18 cellular contexts compared by ENCODE assay signal in the genomic region with DNA sequence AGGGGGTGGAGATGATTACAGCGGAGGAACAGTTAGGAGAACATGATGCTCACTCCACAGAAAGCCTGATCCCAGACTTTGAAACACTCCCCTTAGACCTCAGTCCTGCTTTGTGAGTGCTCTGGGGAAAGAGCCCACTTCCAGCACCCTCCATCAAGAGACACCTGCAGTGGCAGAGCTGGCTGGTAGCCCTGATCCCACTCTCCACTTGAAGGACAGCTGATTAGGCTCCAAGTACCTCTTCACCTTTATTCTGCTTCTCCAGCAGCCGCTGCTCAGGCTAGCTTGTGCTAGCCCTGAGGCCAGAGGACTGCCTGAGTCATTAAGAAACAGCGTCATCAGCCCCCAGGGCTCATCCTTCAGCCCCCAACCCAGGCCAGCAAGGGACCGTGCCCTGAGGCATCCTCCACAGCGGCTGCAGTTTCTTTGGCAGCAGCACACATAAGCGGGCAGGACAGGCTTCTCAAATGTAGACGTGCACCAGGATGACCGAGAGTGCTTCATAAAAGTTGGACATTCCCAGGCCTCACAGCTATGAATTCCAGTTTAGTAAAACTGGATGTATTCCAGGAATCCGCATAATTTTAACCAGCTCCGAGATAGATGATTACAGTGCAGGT.
"Had no signal": no experiment of that assay in that cellular context is flagged by ENCODE, and none has a peak within 500 bp of the region (broad histone marks: within the 10 kb centered on the region; RNA-seq: fewer than 3 reads in every experiment).

No MANE protein-coding gene starts in this region.

- H3K4me1 ChIP-seq: left lung, pancreas, upper lobe of right lung had no signal

- H3K36me3 ChIP-seq: left lung, pancreas, upper lobe of right lung had no signal

- DNase-seq: activated CD4-positive, alpha-beta T cell treated with anti-CD3 and anti-CD28 coated beads for 48 hours; activated CD8-positive, alpha-beta memory T cell treated with anti-CD3 and anti-CD28 coated beads, Interleukin-2, amount 50 U/mL, for 4 hours; activated CD8-positive, alpha-beta T cell treated with anti-CD3 and anti-CD28 coated beads for 36 hours; activated effector memory CD4-positive, alpha-beta T cell treated with anti-CD3 and anti-CD28 coated beads, Interleukin-2, amount 50 U/mL, for 16 hours; activated T-cell treated with anti-CD3 and anti-CD28 coated beads, Interleukin-2, amount 50 U/mL, for 48 hours; kidney; left lung; mammary epithelial cell; mucosa of descending colon; naive thymus-derived CD4-positive, alpha-beta T cell; pancreas; stimulated activated CD4-positive, alpha-beta T cell treated with anti-CD3 and anti-CD28 coated beads, Interleukin-1b, Interleukin-23, amount 100 ng/mL, for 48 hours; stimulated activated naive CD8-positive, alpha-beta T cell treated with anti-CD3 and anti-CD28 coated beads, Interleukin-15, amount 100 ng/mL, for 72 hours; upper lobe of right lung had no signal

- H3K36me3 Mint-ChIP-seq: activated naive CD4-positive, alpha-beta T cell treated with anti-CD3 and anti-CD28 coated beads, Interleukin-2, amount 50 U/mL, for 72 hours; naive thymus-derived CD4-positive, alpha-beta T cell had no signal

- H3K4me3 Mint-ChIP-seq: activated CD8-positive, alpha-beta T cell treated with anti-CD3 and anti-CD28 coated beads for 36 hours; naive thymus-derived CD4-positive, alpha-beta T cell; stimulated activated naive CD8-positive, alpha-beta T cell treated with anti-CD3 and anti-CD28 coated beads, Interleukin-15, amount 100 ng/mL, for 72 hours; WTC11 had no signal

- H3K27ac ChIP-seq: hepatocyte, left lung, pancreas, upper lobe of right lung had no signal

- H3K4me3 ChIP-seq: hepatocyte, left lung, mucosa of descending colon, pancreas, upper lobe of right lung had no signal

- ATAC-seq: activated CD8-positive, alpha-beta T cell treated with anti-CD3 and anti-CD28 coated beads for 36 hours; activated naive CD4-positive, alpha-beta T cell treated with anti-CD3 and anti-CD28 coated beads, Interleukin-2, amount 50 U/mL, for 72 hours; esophagus mucosa; left lung; mucosa of descending colon; naive thymus-derived CD4-positive, alpha-beta T cell; pancreas; stimulated activated naive CD8-positive, alpha-beta T cell treated with anti-CD3 and anti-CD28 coated beads, Interleukin-15, amount 100 ng/mL, for 72 hours; upper lobe of right lung; WTC11 had no signal

- H3K27me3 ChIP-seq: hepatocyte, pancreas had no signal

- H3K27ac Mint-ChIP-seq: activated CD8-positive, alpha-beta T cell treated with anti-CD3 and anti-CD28 coated beads for 36 hours; activated naive CD4-positive, alpha-beta T cell treated with anti-CD3 and anti-CD28 coated beads, Interleukin-2, amount 50 U/mL, for 72 hours; naive thymus-derived CD4-positive, alpha-beta T cell; stimulated activated naive CD8-positive, alpha-beta T cell treated with anti-CD3 and anti-CD28 coated beads, Interleukin-15, amount 100 ng/mL, for 72 hours; WTC11 had no signal

- H3K79me2 ChIP-seq: hepatocyte had no signal

- H3K4me1 Mint-ChIP-seq: stimulated activated naive CD8-positive, alpha-beta T cell treated with anti-CD3 and anti-CD28 coated beads, Interleukin-15, amount 100 ng/mL, for 72 hours had no signal

- H3K4me2 ChIP-seq: hepatocyte had no signal
